In genomic region chr1:156489166-156489934, GRCh38 we compare ENCODE assay signal across 8 cellular contexts. TPM values are rescaled to one million over a fixed set of nuclear protein-coding genes. Genes with fewer than 3 reads are reported as not detected.
DNase-seq lines count a peak whose midpoint lies in the region; ATAC-seq and TF ChIP-seq lines count a peak whose summit lies in the region.

No MANE protein-coding gene starts in this region.

- peak overlapping the region; percentile 91 for H2BK12ac ChIP-seq in neuronal stem cell (ENCODE audit: low read length)

- H2BK5ac ChIP-seq in neuronal stem cell (ENCODE audit: low read length), result peak overlapping the region; percentile 83

- H3K9me3 ChIP-seq in HCT116 (ENCODE audit: control insufficient read depth in 1 of 2, insufficient read depth in 1 of 2, low read depth in 1 of 2, low read length in 2 of 2), result no peaks in the 10 kb centered on the region
- no peaks in the 10 kb centered on the region for H3K9me3 ChIP-seq in esophagus muscularis mucosa
- no peaks in the 10 kb centered on the region for H3K9me3 ChIP-seq in neuronal stem cell (replicated peaks in 1 of 2; ENCODE audit: control insufficient read depth in 2 of 2, insufficient read depth in 1 of 2, low read depth in 1 of 2, low read length in 2 of 2)

- H3K18ac ChIP-seq in neuronal stem cell (ENCODE audit: low read length), result peak overlapping the region; percentile 92

- no TSS peak for BruUV-seq in HCT116 (replicated peaks; lab: Mats Ljungman, UMichigan)

- peak overlapping the region; percentile 94 for H2BK15ac ChIP-seq in neuronal stem cell (ENCODE audit: low read length)

- TF ChIP-seq RAD21 in HCT116 (IDR thresholded peaks at IDR 0.05; ENCODE audit: low read depth), result no peak

- peaks cover 6% of the 10 kb centered on the region for H3K79me1 ChIP-seq in neuronal stem cell (ENCODE audit: low read depth, low read length)

- no peak overlapping the region for H2AFZ ChIP-seq in HCT116 (ENCODE audit: low read depth, low read length, poor library complexity, severe bottlenecking)
- no peak overlapping the region for H2AFZ ChIP-seq in neuronal stem cell (ENCODE audit: low read length)

- intact Hi-C loops in HCT116 (cut with micrococcal nuclease) (no loop called here), esophagus muscularis mucosa (cut with DNase I) (loop anchor here (10.0 kb wide), 1 partner anchor 105 kb away; the partner anchor contains the start of gene NAXE)

- DNase-seq in EH (ENCODE audit: low read depth), result peak; percentile 58
- DNase-seq in HCT116 (ENCODE audit: low read depth, low spot score), result no peak
- DNase-seq in NCI-H2107 (lab: John Stamatoyannopoulos, UW), result peak; percentile 71
- peak; percentile 51 to 59 for DNase-seq in activated CD4-positive, alpha-beta T cell treated with anti-CD3 and anti-CD28 coated beads, Interleukin-2, amount 50 U/mL, for 4 hours
- DNase-seq in esophagus muscularis mucosa (ENCODE audit: extremely low spot score), result no peak
- no peak for DNase-seq in neuronal stem cell (ENCODE audit: low spot score)
- no peak for DNase-seq in mucosa of gallbladder (ENCODE audit: low spot score)
- DNase-seq in NCI-H774 (lab: John Stamatoyannopoulos, UW), result no peak

- H3K4me3 ChIP-seq in HCT116 (replicated peaks in 1 of 2; ENCODE audit: low read depth in 1 of 2, low read length in 2 of 2), result no peak overlapping the region
- peak overlapping the region; percentile 30 to 42 (median 40) for H3K4me3 ChIP-seq in esophagus muscularis mucosa
- H3K4me3 ChIP-seq in neuronal stem cell (ENCODE audit: low read length in 2 of 2), result no peak overlapping the region

- no peak for TF ChIP-seq EP300 in esophagus muscularis mucosa (IDR thresholded peaks at IDR 0.05)

- H3K27me3 ChIP-seq in HCT116 (ENCODE audit: insufficient read depth, low read length), result no peaks in the 10 kb centered on the region
- H3K27me3 ChIP-seq in esophagus muscularis mucosa, result no peaks in the 10 kb centered on the region
- H3K27me3 ChIP-seq in neuronal stem cell (ENCODE audit: control insufficient read depth in 3 of 3, insufficient read depth in 3 of 3, low read depth in 1 of 3, low read length in 3 of 3), result no peaks in the 10 kb centered on the region

- peak overlapping the region; percentile 52 for H3K9ac ChIP-seq in HCT116 (ENCODE audit: low read length)
- H3K9ac ChIP-seq in neuronal stem cell (ENCODE audit: low read depth, low read length, poor library complexity), result peak overlapping the region; percentile 72

- RAD21 ChIA-PET in HCT116 (lab: Charles Lee; ENCODE audit: low non-redundant PET in 1 of 2, low total read pairs in 2 of 2, uncharacterized antibody in 2 of 2, unreplicated experiment in 2 of 2), result no interaction called here

- no peak overlapping the region for H4K8ac ChIP-seq in neuronal stem cell (ENCODE audit: low read depth, low read length)

- peak overlapping the region; percentile 28 for H3K14ac ChIP-seq in neuronal stem cell (ENCODE audit: low read length)

- peak overlapping the region; percentile 84 for H3K4me2 ChIP-seq in HCT116 (ENCODE audit: low read length)
- H3K4me2 ChIP-seq in neuronal stem cell (ENCODE audit: insufficient read depth, low read length, poor library complexity, severe bottlenecking), result peak overlapping the region; percentile 28

- peaks cover 100% of the 10 kb centered on the region for H3K79me2 ChIP-seq in HCT116 (ENCODE audit: insufficient read depth, low read length)

- H3K27ac ChIP-seq in HCT116 (ENCODE audit: low read depth, low read length) (no peak overlapping the region; the same call in 1 of the 2 replicates), esophagus muscularis mucosa (replicated peaks in 1 of 4) (peak overlapping the region; percentile 98 to 100 (median 99)), neuronal stem cell (replicated peaks; ENCODE audit: low read length) (peak overlapping the region; percentile 53)

- CTCF ChIA-PET in HCT116 (lab: Charles Lee), result interaction anchor here (0.8 kb wide), 1 partner anchor 12 kb away, joined by 3 read pairs; no protein-coding TSS in a partner anchor

- TF ChIP-seq CTCF in HCT116 (IDR thresholded peaks at IDR 0.05 in 2 of 3, conservative IDR thresholded peaks at IDR 0.05 in 1 of 3; ENCODE audit: borderline replicate concordance in 1 of 3, insufficient read depth in 1 of 3, low read depth in 2 of 3, low read length in 2 of 3) (no peak), esophagus muscularis mucosa (IDR thresholded peaks at IDR 0.05) (peak; percentile 34 to 64 (median 46))

- H4K20me1 ChIP-seq in HCT116 (ENCODE audit: insufficient read depth), result no peaks in the 10 kb centered on the region; the same call in 1 of the 2 replicates

- ATAC-seq in HCT116, result peak; percentile 25; the same call in 1 of the 2 replicates

- H3K9me2 ChIP-seq in HCT116 (ENCODE audit: insufficient read depth), result no peaks in the 10 kb centered on the region

- no peak overlapping the region for H3K4ac ChIP-seq in neuronal stem cell (ENCODE audit: low read length)

- POLR2A ChIA-PET in HCT116 (lab: Charles Lee), result no interaction called here

- H3K36me3 ChIP-seq in HCT116 (ENCODE audit: control insufficient read depth in 1 of 2, insufficient read depth in 2 of 2, low read length in 2 of 2), result no peaks in the 10 kb centered on the region
- peaks cover 0 to 19% (median 3%) of the 10 kb centered on the region in 4 donors for H3K36me3 ChIP-seq in esophagus muscularis mucosa
- no peaks in the 10 kb centered on the region for H3K36me3 ChIP-seq in neuronal stem cell (replicated peaks in 1 of 2; ENCODE audit: control insufficient read depth in 2 of 2, insufficient read depth in 2 of 2, low read length in 2 of 2)

- no peak overlapping the region for H4K91ac ChIP-seq in neuronal stem cell (ENCODE audit: low read depth, low read length, poor library complexity)

- H2AK5ac ChIP-seq in neuronal stem cell (ENCODE audit: low read depth, low read length), result peak overlapping the region; percentile 94

- peak overlapping the region; percentile 38 for H2BK120ac ChIP-seq in neuronal stem cell (ENCODE audit: low read depth, low read length)

- 10% methylated on average over 12 of the region's 12 CpGs for WGBS in esophagus muscularis mucosa
- no CpG with 5 or more reads among the region's 12 CpGs for WGBS in neuronal stem cell (ENCODE audit: extremely low coverage in 2 of 2, insufficient read length in 2 of 2, insufficient replicate concordance in 1 of 2), 2 donors

- H3K4me1 ChIP-seq in HCT116 (ENCODE audit: control insufficient read depth in 1 of 2, insufficient read depth in 2 of 2, low read length in 2 of 2) (peaks cover 40 to 57% of the 10 kb centered on the region in 2 experiments), esophagus muscularis mucosa (peaks cover 95 to 100% (median 100%) of the 10 kb centered on the region in 4 donors), neuronal stem cell (ENCODE audit: control insufficient read depth in 2 of 2, insufficient read depth in 1 of 2, low read depth in 1 of 2, low read length in 2 of 2) (peaks cover 30 to 36% of the 10 kb centered on the region in 2 donors)

- no peak overlapping the region for H3K23ac ChIP-seq in neuronal stem cell (ENCODE audit: low read depth, low read length, poor library complexity)

- TF ChIP-seq POLR2A in HCT116 (IDR thresholded peaks at IDR 0.05; ENCODE audit: borderline replicate concordance, extremely low read depth, insufficient read depth, insufficient read length) (no peak), esophagus muscularis mucosa (IDR thresholded peaks at IDR 0.05; ENCODE audit: low read depth) (peak; percentile 18)

TF ChIP-seq in HCT116, 20 proteins besides CTCF, POLR2A, EP300 and RAD21:
- TF ChIP-seq ZBTB33 (IDR thresholded peaks at IDR 0.05; ENCODE audit: extremely low read depth, insufficient replicate concordance, low read length), result no peak
- TF ChIP-seq SP1 (IDR thresholded peaks at IDR 0.05; ENCODE audit: low read depth), result no peak

RNA-seq across cellular contexts. Expression of gene MEF2D, which starts 11.2 kb away (rescaled TPM):
- total RNA-seq in HCT116 (2021; ENCODE audit: unreplicated experiment) (44.2 TPM), esophagus muscularis mucosa (100 to 1,000 TPM in 3 of 4 donors, 10 to 100 TPM in 1; 78.0 to 138 (median 115) TPM), mucosa of gallbladder (57.8 TPM)
- 39.9 and 55.3 TPM in 2 replicates for polyA plus RNA-seq in HCT116 (2012)
- polyA plus RNA-seq in neuronal stem cell (2013, experiment 1 of 2), result 8.4 TPM
- polyA plus RNA-seq in neuronal stem cell (2013, experiment 2 of 2), result 9.2 TPM

Comparison
In these comparisons a context has a peak if more than half of its experiments do, and no peak if none do; other contexts are left out.
1. DNase-seq: peak in EH (single experiment), NCI-H2107 (single experiment) and activated CD4-positive, alpha-beta T cell treated with anti-CD3 and anti-CD28 coated beads, Interleukin-2, amount 50 U/mL, for 4 hours (2 of 2); none in HCT116 (single experiment), esophagus muscularis mucosa (single experiment), neuronal stem cell (single experiment), mucosa of gallbladder (single experiment) and NCI-H774 (single experiment).
2. H3K4me3 ChIP-seq: peak in esophagus muscularis mucosa (4 of 4); none in HCT116 (0 of 2) and neuronal stem cell (0 of 2).
3. CTCF ChIP-seq: peak in esophagus muscularis mucosa (3 of 3); none in HCT116 (0 of 3).